In the genomic region with DNA sequence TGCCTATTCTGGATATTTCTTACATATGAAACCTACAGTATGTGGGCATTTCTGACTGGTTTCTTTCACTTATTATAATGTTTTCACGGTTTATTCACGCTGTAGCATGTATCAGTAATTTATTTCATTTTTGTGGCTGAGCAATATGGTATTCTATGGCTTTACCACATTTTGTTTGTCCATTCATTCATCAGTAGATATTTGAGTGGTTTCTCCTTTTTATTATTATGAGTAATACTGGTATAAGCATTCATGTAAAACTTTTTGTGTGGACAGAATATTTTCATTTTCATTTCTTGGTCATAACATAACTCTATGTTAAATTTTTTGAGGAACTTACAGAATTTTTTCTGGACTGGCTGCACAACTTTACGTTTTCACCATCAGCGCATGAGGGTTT, we compare ENCODE assay signal across 6 cellular contexts.
"Had no signal": no experiment of that assay in that cellular context is flagged by ENCODE, and none has a peak within 500 bp of the region (broad histone marks: within the 10 kb centered on the region; RNA-seq: fewer than 3 reads in every experiment).

No MANE protein-coding gene starts in this region.

- ATAC-seq: GM23338, K562 had no signal

- DNase-seq: H9, HCEC 1CT, IMR-90, KG1 had no signal

- H3K4me3 ChIP-seq: GM23338, K562 had no signal

- H3K4me2 ChIP-seq: GM23338 had no signal

- H2AFZ ChIP-seq: GM23338 had no signal
